Comparison of ENCODE assay signal across 9 cellular contexts in the genomic region with DNA sequence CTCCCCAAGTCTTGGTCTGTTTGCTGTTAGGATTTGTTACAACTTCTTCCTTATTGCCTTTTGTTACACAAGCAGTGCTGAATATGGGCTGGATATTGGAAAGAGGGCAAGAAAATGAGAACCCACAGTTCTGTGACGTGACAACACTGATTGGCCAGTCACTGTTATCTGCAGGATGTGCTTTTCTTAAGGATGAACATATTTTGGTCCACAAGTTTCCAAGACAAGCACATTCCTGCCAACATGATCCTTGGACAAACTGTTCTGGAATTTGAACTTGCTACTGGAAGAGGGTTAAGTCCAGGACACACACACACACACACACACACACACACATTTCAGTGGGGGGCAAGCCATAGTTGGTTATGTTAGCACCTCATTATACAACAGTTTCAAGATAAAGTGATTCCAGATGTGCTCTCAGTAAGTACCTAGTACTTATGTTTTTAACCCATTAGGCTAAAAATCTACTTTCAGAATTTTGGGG. TPM values are rescaled to one million over a fixed set of nuclear protein-coding genes. Genes with fewer than 3 reads are reported as not detected.
A peak's percentile ranks its signal among the peaks of the same experiment; 100 is the strongest.
DNase-seq lines count a peak whose midpoint lies in the region; ATAC-seq, FAIRE-seq and TF ChIP-seq lines count a peak whose summit lies in the region.
"Had no signal": no experiment of that assay in that cellular context is flagged by ENCODE, and none has a peak within 500 bp of the region (broad histone marks: within the 10 kb centered on the region; RNA-seq: fewer than 3 reads in every experiment).

No MANE protein-coding gene starts in this region.

- no peaks in the 10 kb centered on the region for H4K20me1 ChIP-seq in GM23248 (ENCODE audit: insufficient read depth)

- H3K9ac ChIP-seq in GM23248 = peak overlapping the region; percentile 47

- ATAC-seq in right cardiac atrium (peak; percentile 84 to 88), GM18505 (IDR thresholded peaks at IDR 0.05; ENCODE audit: unreplicated experiment) (no peak)

- peak overlapping the region; percentile 73 for H3K4me2 ChIP-seq in GM23248 (ENCODE audit: unreplicated experiment)

- H3K9me2 ChIP-seq in GM23248 (ENCODE audit: insufficient read depth) = no peaks in the 10 kb centered on the region; the same call in 1 of the 2 replicates

- in situ Hi-C loops in GM23248 (cut with MboI) = loop anchor here (10.0 kb wide), 1 partner anchor 276 kb away; no protein-coding TSS in a partner anchor

- H3K27ac ChIP-seq in GM23248 = peak overlapping the region; percentile 100
- H3K27ac ChIP-seq in right cardiac atrium (ENCODE audit: low read length) = peak overlapping the region; percentile 42
- H3K27ac ChIP-seq in suprapubic skin = peak overlapping the region; percentile 49
- H3K27ac ChIP-seq in effector memory CD4-positive, alpha-beta T cell (ENCODE audit: insufficient read depth, low read length, poor library complexity, severe bottlenecking) = no peak overlapping the region
- H3K27ac ChIP-seq in small intestine (ENCODE audit: low read depth in 1 of 2, low read length in 1 of 2) = peak overlapping the region in 1 of 2 donors; percentile 32

- intact Hi-C loops in right cardiac atrium (cut with DNase I) = loop anchor here in 1 of 4 donors (10.0 kb wide), 1 partner anchor 76 kb away; no protein-coding TSS in a partner anchor

- peak; percentile 86 for DNase-seq in GM23248
- peak; percentile 47 for DNase-seq in amniotic stem cell (lab: John Stamatoyannopoulos, UW)
- peak in 1 of 3 donors; percentile 78 for DNase-seq in right cardiac atrium
- no peak for DNase-seq in suprapubic skin (ENCODE audit: low spot score in 2 of 2)
- DNase-seq in effector memory CD4-positive, alpha-beta T cell = no peak
- no peak for DNase-seq in HUDEP-2 (lab: John Stamatoyannopoulos, UW; ENCODE audit: unreplicated experiment in 76 of 76)
- no peak for DNase-seq in small intestine
- DNase-seq: NCI-H1092 had no signal

- WGBS in GM23248 (ENCODE audit: low coverage in 1 of 2, low lambda C conversion rate in 2 of 2, missing lambda C conversion rate in 2 of 2), 2 experiments = 0 to 3% methylated on average over 1 of the region's 1 CpG
- WGBS in right cardiac atrium = 17% methylated on average over 1 of the region's 1 CpG
- WGBS in suprapubic skin = 68% methylated on average over 1 of the region's 1 CpG
- WGBS in small intestine, 3 donors = 43 to 65% (median 49%) methylated on average over 1 of the region's 1 CpG

- no peaks in the 10 kb centered on the region for H3K9me3 ChIP-seq in GM23248 (ENCODE audit: low read depth)
- no peaks in the 10 kb centered on the region for H3K9me3 ChIP-seq in right cardiac atrium (ENCODE audit: control insufficient read depth, low read length)
- no peaks in the 10 kb centered on the region for H3K9me3 ChIP-seq in suprapubic skin
- H3K9me3 ChIP-seq in effector memory CD4-positive, alpha-beta T cell (ENCODE audit: control insufficient read depth, low read length) = no peaks in the 10 kb centered on the region
- no peaks in the 10 kb centered on the region for H3K9me3 ChIP-seq in small intestine (ENCODE audit: control insufficient read depth, low read depth)

- no peaks in the 10 kb centered on the region for H3K27me3 ChIP-seq in GM23248 (replicated peaks; ENCODE audit: insufficient read depth)
- H3K27me3 ChIP-seq in right cardiac atrium (ENCODE audit: control insufficient read depth, insufficient read depth) = no peaks in the 10 kb centered on the region
- no peaks in the 10 kb centered on the region for H3K27me3 ChIP-seq in suprapubic skin
- no peaks in the 10 kb centered on the region for H3K27me3 ChIP-seq in effector memory CD4-positive, alpha-beta T cell (replicated peaks; ENCODE audit: control insufficient read depth, insufficient read depth, low read length, poor library complexity, severe bottlenecking)
- no peaks in the 10 kb centered on the region for H3K27me3 ChIP-seq in small intestine (ENCODE audit: control insufficient read depth in 2 of 2, insufficient read depth in 2 of 2, low read length in 2 of 2)

- H2AFZ ChIP-seq in GM23248 = no peak overlapping the region

- no peaks in the 10 kb centered on the region for H3K36me3 ChIP-seq in GM23248 (ENCODE audit: low read depth)
- H3K36me3 ChIP-seq in suprapubic skin = no peaks in the 10 kb centered on the region
- no peaks in the 10 kb centered on the region for H3K36me3 ChIP-seq in effector memory CD4-positive, alpha-beta T cell (ENCODE audit: control insufficient read depth, insufficient read depth, low read length)
- no peaks in the 10 kb centered on the region for H3K36me3 ChIP-seq in small intestine (ENCODE audit: control insufficient read depth in 2 of 2, insufficient read depth in 2 of 2, low read length in 2 of 2)

- peak; percentile 23 for TF ChIP-seq EP300 in suprapubic skin (IDR thresholded peaks at IDR 0.05)

- TF ChIP-seq POLR2A in suprapubic skin (IDR thresholded peaks at IDR 0.05) = no peak
- TF ChIP-seq POLR2A in GM18505 (IDR thresholded peaks at IDR 0.05; ENCODE audit: borderline replicate concordance, extremely low read depth, insufficient read depth, insufficient read length) = no peak

- no peak for FAIRE-seq in small intestine (lab: Jason Lieb, UNC)

- peaks cover 28% of the 10 kb centered on the region for H3K79me2 ChIP-seq in GM23248 (ENCODE audit: insufficient read depth)

- H3K4me1 ChIP-seq in GM23248 (ENCODE audit: insufficient read depth) = peaks cover 83% of the 10 kb centered on the region
- H3K4me1 ChIP-seq in right cardiac atrium (ENCODE audit: control insufficient read depth, insufficient read depth, low read length) = peaks cover 10% of the 10 kb centered on the region
- H3K4me1 ChIP-seq in suprapubic skin = peaks cover 86% of the 10 kb centered on the region
- H3K4me1 ChIP-seq in effector memory CD4-positive, alpha-beta T cell (ENCODE audit: control insufficient read depth, insufficient read depth, low read length, poor library complexity, severe bottlenecking) = peaks cover 4% of the 10 kb centered on the region
- H3K4me1 ChIP-seq in small intestine (ENCODE audit: control insufficient read depth in 2 of 2, insufficient read depth in 1 of 2, low read depth in 1 of 2, low read length in 1 of 2) = peaks cover 3 to 15% of the 10 kb centered on the region in 2 donors

- TF ChIP-seq CTCF in suprapubic skin (IDR thresholded peaks at IDR 0.05) = no peak

- peaks cover 75% of the 10 kb centered on the region for H3F3A ChIP-seq in GM23248 (ENCODE audit: insufficient read depth)

- peak overlapping the region; percentile 37 for H3K4me3 ChIP-seq in GM23248
- H3K4me3 ChIP-seq in right cardiac atrium (ENCODE audit: low read length) = no peak overlapping the region
- no peak overlapping the region for H3K4me3 ChIP-seq in suprapubic skin
- H3K4me3 ChIP-seq in effector memory CD4-positive, alpha-beta T cell (ENCODE audit: insufficient read depth, low read depth, low read length, poor library complexity, severe bottlenecking) = no peak overlapping the region
- H3K4me3 ChIP-seq in small intestine (ENCODE audit: low read depth in 1 of 2, low read length in 2 of 2) = no peak overlapping the region

RNA-seq across cellular contexts. Expression of a gene that starts 16.6 kb away (rescaled TPM):
- 1,383 and 1,539 TPM in 2 replicates for total RNA-seq in GM23248 (2014; rRNA removed; shearing (Covaris generic))
- polyA plus RNA-seq in GM23248 (2016; fragmentation: Nextera tagmentation; extraction: Ambion mirVana) (649 and 683 TPM in 2 replicates), right cardiac atrium (69.5 TPM), small intestine (10 to 100 TPM; 27.8 to 69.4 (median 32.9) TPM)
- total RNA-seq in right cardiac atrium (100 to 1,000 TPM in 3 of 4 donors, 10 to 100 TPM in 1; 87.3 to 143 (median 115) TPM), suprapubic skin (1,000 to 10,000 TPM in 1 of 4 donors, 100 to 1,000 TPM in 3; 632 to 1,386 (median 819) TPM)

Comparison
In these comparisons a context has a peak if more than half of its experiments do, and no peak if none do; other contexts are left out.
1. DNase-seq: peak in GM23248 (single experiment) and amniotic stem cell (single experiment); none in suprapubic skin (0 of 2), effector memory CD4-positive, alpha-beta T cell (0 of 3), HUDEP-2 (0 of 76) and small intestine (single experiment).